In genomic region chr6:43140001-43140400, GRCh38 we compare ENCODE assay signal across 5 cellular contexts. TPM values are rescaled to one million over a fixed set of nuclear protein-coding genes. Genes with fewer than 3 reads are reported as not detected.
DNase-seq lines count a peak whose midpoint lies in the region; FAIRE-seq and TF ChIP-seq lines count a peak whose summit lies in the region.
"Not testable (repeated sequence)": the region's sequence is repeated elsewhere in the genome, so short reads cannot be mapped to it uniquely, and the experiment has no call there.

No MANE protein-coding gene starts in this region.

- intact Hi-C loops in MCF 10A (cut with micrococcal nuclease): not testable (repeated sequence)

- H3K4me3 ChIP-seq in HEK293 (ENCODE audit: low read depth, low read length); astrocyte (ENCODE audit: insufficient read depth, low read depth, low read length): not testable (repeated sequence)

- H3K9me3 ChIP-seq in HEK293 (ENCODE audit: control insufficient read depth, insufficient read depth, low read depth, low read length); astrocyte (ENCODE audit: insufficient read depth, low read depth, low read length): not testable (repeated sequence)

- H3K4me1 ChIP-seq in HEK293 (ENCODE audit: control insufficient read depth, insufficient read depth, low read length): not testable (repeated sequence)
- peaks cover 11% of the 10 kb centered on the region for H3K4me1 ChIP-seq in astrocyte (ENCODE audit: insufficient read depth, low read length)

- H3K27me3 ChIP-seq in astrocyte (ENCODE audit: insufficient read depth, low read length): not testable (repeated sequence)

- not testable (repeated sequence) for DNase-seq in astrocyte (ENCODE audit: low read depth); MCF 10A (ENCODE audit: unreplicated experiment); nephron progenitor cell; progenitor cell of endocrine pancreas (ENCODE audit: low spot score, unreplicated experiment)

- not testable (repeated sequence) for H4K20me1 ChIP-seq in astrocyte (ENCODE audit: insufficient read depth, low read length)

- H3K9me3 Mint-ChIP-seq in astrocyte (ENCODE audit: unreplicated experiment); MCF 10A (ENCODE audit: unreplicated experiment); nephron progenitor cell; progenitor cell of endocrine pancreas (ENCODE audit: low read depth): not testable (repeated sequence)

- BruUV-seq in MCF 10A (replicated peaks; lab: Mats Ljungman, UMichigan): not testable (repeated sequence)

- not testable (repeated sequence) for H3K27me3 Mint-ChIP-seq in astrocyte (ENCODE audit: low read depth, unreplicated experiment); MCF 10A (ENCODE audit: insufficient read depth, unreplicated experiment); nephron progenitor cell (ENCODE audit: low read depth, poor library complexity); progenitor cell of endocrine pancreas

- FAIRE-seq in astrocyte (lab: Jason Lieb, UNC): not testable (repeated sequence)

- not testable (repeated sequence) for H2AFZ ChIP-seq in astrocyte (ENCODE audit: low read depth, low read length)

- H3K4me2 ChIP-seq in astrocyte (ENCODE audit: low read length): not testable (repeated sequence)

- CTCF ChIA-PET in HEK293 (lab: Yijun Ruan, JAX) (interaction anchor here (0.7 kb wide), 4 partner anchors 9 to 499 kb away, joined by 3 to 5 read pairs (median 4); no protein-coding TSS in a partner anchor), MCF 10A (lab: Yijun Ruan, JAX) (interaction anchor here (0.6 to 0.9 kb wide), 3 partner anchors 16 to 69 kb away, joined by 3 to 4 read pairs (median 3); no protein-coding TSS in a partner anchor)

- H3K27ac Mint-ChIP-seq in astrocyte (ENCODE audit: unreplicated experiment) (peak overlapping the region; percentile 18), MCF 10A (ENCODE audit: low read depth, unreplicated experiment) (peak overlapping the region; percentile 49), nephron progenitor cell (peak overlapping the region; percentile 83), progenitor cell of endocrine pancreas (peak overlapping the region; percentile 86)

- H3K36me3 Mint-ChIP-seq in astrocyte (ENCODE audit: low read depth, unreplicated experiment) (peaks cover 26% of the 10 kb centered on the region), MCF 10A (ENCODE audit: insufficient read depth, unreplicated experiment) (peaks cover 14% of the 10 kb centered on the region), nephron progenitor cell (ENCODE audit: low read depth) (peaks cover 15% of the 10 kb centered on the region)
- not testable (repeated sequence) for H3K36me3 Mint-ChIP-seq in progenitor cell of endocrine pancreas (ENCODE audit: insufficient read depth)

- POLR2A ChIA-PET in HEK293 (lab: Yijun Ruan, JAX): interaction anchor here (1.2 kb wide), 1 partner anchor 211 kb away, joined by 3 read pairs; the partner anchor contains the start of gene CNPY3
- POLR2A ChIA-PET in MCF 10A (lab: Yijun Ruan, JAX): interaction anchor here (0.6 to 1.1 kb wide), 3 partner anchors 18 to 160 kb away, joined by 3 to 4 read pairs (median 4); no protein-coding TSS in a partner anchor

- H3K79me2 ChIP-seq in astrocyte (ENCODE audit: insufficient read depth, low read length): not testable (repeated sequence)

- not testable (repeated sequence) for H3K4me3 Mint-ChIP-seq in astrocyte (ENCODE audit: unreplicated experiment); MCF 10A (ENCODE audit: unreplicated experiment); nephron progenitor cell; progenitor cell of endocrine pancreas (ENCODE audit: low read depth)

- not testable (repeated sequence) for H3K9ac ChIP-seq in astrocyte (ENCODE audit: low read length)

- TF ChIP-seq CTCF in HEK293 (tag by site-specific recombination; IDR thresholded peaks at IDR 0.05); astrocyte (IDR thresholded peaks at IDR 0.05; ENCODE audit: insufficient read depth, low read depth, low read length); MCF 10A (IDR thresholded peaks at IDR 0.05; ENCODE audit: unreplicated experiment); nephron progenitor cell (IDR thresholded peaks at IDR 0.05); progenitor cell of endocrine pancreas (IDR thresholded peaks at IDR 0.05; ENCODE audit: unreplicated experiment): not testable (repeated sequence)

- not testable (repeated sequence) for H3K27ac ChIP-seq in HEK293 (ENCODE audit: extremely low read depth, low read depth, low read length); astrocyte (ENCODE audit: low read depth, low read length)

- H3K4me1 Mint-ChIP-seq in astrocyte (ENCODE audit: low read depth, unreplicated experiment) (peaks cover 34% of the 10 kb centered on the region), nephron progenitor cell (peaks cover 28% of the 10 kb centered on the region)
- H3K4me1 Mint-ChIP-seq in MCF 10A (ENCODE audit: insufficient read depth, unreplicated experiment); progenitor cell of endocrine pancreas (ENCODE audit: low read depth): not testable (repeated sequence)

- H3K36me3 ChIP-seq in HEK293 (ENCODE audit: control insufficient read depth in 2 of 2, insufficient read depth in 1 of 2, low read length in 2 of 2) (peaks cover 0 to 23% of the 10 kb centered on the region in 2 experiments; a peak in 2 of 3 replicates), astrocyte (ENCODE audit: insufficient read depth, low read length) (peaks cover 16% of the 10 kb centered on the region)

TF ChIP-seq in HEK293, 187 proteins besides CTCF, POLR2A, EP300 and RAD21:
- TF ChIP-seq EGR2 (tag by site-specific recombination; IDR thresholded peaks at IDR 0.05; ENCODE audit: low read depth) (peak; percentile 61), KLF1 (tag by site-specific recombination; IDR thresholded peaks at IDR 0.05) (peak; percentile 42; the same call in 1 of the 2 replicates), ZFHX2 (tag by site-specific recombination; conservative IDR thresholded peaks at IDR 0.05) (peak; percentile 63)

RNA-seq across cellular contexts. Expression of gene SRF, which starts 31.1 kb away (rescaled TPM):
- 53.5 and 54.9 TPM in 2 replicates for total RNA-seq in astrocyte
- total RNA-seq in MCF 10A (2022): 29.7 and 32.1 TPM in 2 replicates
- 29.1 and 30.3 TPM in 2 replicates for total RNA-seq in progenitor cell of endocrine pancreas

RNA-seq across cellular contexts. Expression of gene CUL9, which starts 42.0 kb away (rescaled TPM):
- total RNA-seq in astrocyte (11.1 TPM in 2 replicates), MCF 10A (2022) (39.6 and 42.8 TPM in 2 replicates), progenitor cell of endocrine pancreas (57.0 and 61.1 TPM in 2 replicates)

Comparison
In these comparisons a context has a peak if more than half of its experiments do, and no peak if none do; other contexts are left out.
1. H3K27ac Mint-ChIP-seq: peak in every context shown above with its lines; median percentile 86 in progenitor cell of endocrine pancreas; 83 in nephron progenitor cell; 49 in MCF 10A; 18 in astrocyte.